In the genomic region with DNA sequence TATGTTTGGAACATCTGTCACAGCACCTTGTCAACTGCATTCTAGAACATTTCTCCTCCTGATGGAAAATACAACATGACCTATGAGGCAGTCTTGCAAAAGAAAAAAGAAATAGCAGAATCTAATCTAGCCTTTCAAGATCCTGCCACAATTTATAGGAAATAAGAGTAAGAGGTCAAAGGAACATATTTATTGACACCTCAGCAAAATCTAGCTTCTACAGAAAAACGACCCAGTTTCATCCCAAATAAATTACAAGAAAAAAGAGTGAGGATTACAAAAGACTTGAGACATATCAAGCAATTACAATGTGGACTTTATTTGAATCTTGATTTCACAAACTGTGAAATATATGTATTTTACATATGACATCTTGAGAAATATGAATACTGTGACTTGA, we compare ENCODE assay signal across 25 cellular contexts.
"Had no signal": no experiment of that assay in that cellular context is flagged by ENCODE, and none has a peak within 500 bp of the region (broad histone marks: within the 10 kb centered on the region; RNA-seq: fewer than 3 reads in every experiment).

No MANE protein-coding gene starts in this region.

- H3K27ac Mint-ChIP-seq: activated CD4-positive, alpha-beta memory T cell treated with anti-CD3 and anti-CD28 coated beads, Interleukin-2, amount 10 ng/mL, durations not matched to agents 7 days and 5 days; activated CD4-positive, alpha-beta T cell treated with anti-CD3 and anti-CD28 coated beads for 36 hours; activated naive CD4-positive, alpha-beta T cell treated with anti-CD3 and anti-CD28 coated beads, Interleukin-2, amount 50 U/mL, for 72 hours; T-cell had no signal

- H3K9me3 Mint-ChIP-seq: activated CD4-positive, alpha-beta memory T cell treated with anti-CD3 and anti-CD28 coated beads, Interleukin-2, amount 10 ng/mL, durations not matched to agents 7 days and 5 days; activated naive CD4-positive, alpha-beta T cell treated with anti-CD3 and anti-CD28 coated beads, Interleukin-2, amount 50 U/mL, for 72 hours; activated T-cell treated with anti-CD3 and anti-CD28 coated beads, Interleukin-2, amount 50 U/mL, for 4 hours; T-cell had no signal

- H3K27me3 ChIP-seq: brain microvascular endothelial cell, cardiac muscle cell had no signal

- H3K27me3 Mint-ChIP-seq: activated CD4-positive, alpha-beta memory T cell treated with anti-CD3 and anti-CD28 coated beads, Interleukin-2, amount 10 ng/mL, durations not matched to agents 7 days and 5 days; activated CD4-positive, alpha-beta T cell treated with anti-CD3 and anti-CD28 coated beads for 36 hours; T-cell had no signal

- DNase-seq: activated CD4-positive, alpha-beta memory T cell treated with anti-CD3 and anti-CD28 coated beads, Interleukin-2, amount 10 ng/mL, durations not matched to agents 7 days and 5 days; activated CD4-positive, alpha-beta T cell treated with anti-CD3 and anti-CD28 coated beads for 36 hours; activated CD4-positive, alpha-beta T cell treated with anti-CD3 and anti-CD28 coated beads, Interleukin-2, amount 50 U/mL, for 1 hour; activated CD8-positive, alpha-beta memory T cell treated with anti-CD3 and anti-CD28 coated beads, Interleukin-2, amount 50 U/mL, for 48 hours; activated effector memory CD4-positive, alpha-beta T cell treated with anti-CD3 and anti-CD28 coated beads, Interleukin-2, amount 50 U/mL, for 16 hours; activated naive CD4-positive, alpha-beta T cell treated with Interleukin-2 at 50 U/mL for 16 hours; activated T-cell treated with anti-CD3 and anti-CD28 coated beads, Interleukin-2, amount 50 U/mL, for 4 hours; brain microvascular endothelial cell; KG1; NCI-H1092; NCI-H1417; NCI-H1930; NCI-H2171; NCI-H2227 treated with DMSO at 0.1 percent for 48 hours; NCI-H526; NCI-H82; NK-92 treated with Interleukin-12 subunit alpha and Interleukin-12 subunit beta, amount 100 ng/mL, for 24 hours; RPMI8226; T-cell; WERI-Rb-1 had no signal

- ATAC-seq: activated CD4-positive, alpha-beta T cell treated with anti-CD3 and anti-CD28 coated beads for 36 hours; activated naive CD4-positive, alpha-beta T cell treated with anti-CD3 and anti-CD28 coated beads, Interleukin-2, amount 50 U/mL, for 72 hours; activated T-cell treated with anti-CD3 and anti-CD28 coated beads, Interleukin-2, amount 50 U/mL, for 4 hours; Panc1; Right ventricle myocardium inferior; T-cell had no signal

- H3K4me3 ChIP-seq: cardiac muscle cell, SK-N-MC had no signal

- H3K4me3 Mint-ChIP-seq: activated CD4-positive, alpha-beta memory T cell treated with anti-CD3 and anti-CD28 coated beads, Interleukin-2, amount 10 ng/mL, durations not matched to agents 7 days and 5 days; activated CD4-positive, alpha-beta T cell treated with anti-CD3 and anti-CD28 coated beads for 36 hours; activated T-cell treated with anti-CD3 and anti-CD28 coated beads, Interleukin-2, amount 50 U/mL, for 4 hours; T-cell had no signal

- H3K27ac ChIP-seq: brain microvascular endothelial cell, cardiac muscle cell, SK-N-MC, WERI-Rb-1 had no signal
